In the genomic region with DNA sequence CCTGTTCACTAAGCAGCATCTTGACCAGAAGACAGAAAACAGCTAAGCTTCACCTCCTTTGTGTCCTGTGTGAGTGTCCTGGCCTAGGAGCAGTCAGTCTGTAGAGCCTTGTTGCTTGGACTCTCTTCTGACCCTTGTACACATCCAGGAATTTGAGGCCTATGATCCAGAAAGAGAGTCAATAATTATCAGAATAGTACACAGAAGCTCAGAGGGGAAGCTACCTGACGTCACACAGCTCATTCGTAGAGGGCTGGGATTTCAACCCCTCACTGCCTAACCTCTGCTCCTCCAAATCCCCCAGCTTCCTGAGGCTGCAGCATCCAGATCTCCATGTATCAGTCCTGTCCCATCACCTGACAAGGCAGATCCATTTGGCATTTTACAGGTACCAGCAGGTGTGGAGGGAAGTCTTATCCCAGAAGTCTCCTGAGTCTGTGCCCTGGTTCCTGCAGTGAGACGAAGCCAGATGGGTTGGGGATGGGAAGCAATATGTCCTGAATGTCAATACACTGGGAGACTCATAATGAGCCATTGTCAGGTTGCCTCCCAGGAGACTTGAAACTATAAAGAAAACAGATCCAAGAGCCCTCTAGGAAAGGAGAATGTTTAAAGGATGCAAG, we compare ENCODE assay signal across 2 cellular contexts.
TF ChIP-seq lines count a peak whose summit lies in the region.

No MANE protein-coding gene starts in this region.

TF ChIP-seq in SK-N-SH, 30 proteins besides CTCF, POLR2A, EP300 and RAD21 (continued from another document):
- TF ChIP-seq, protein P1, sequence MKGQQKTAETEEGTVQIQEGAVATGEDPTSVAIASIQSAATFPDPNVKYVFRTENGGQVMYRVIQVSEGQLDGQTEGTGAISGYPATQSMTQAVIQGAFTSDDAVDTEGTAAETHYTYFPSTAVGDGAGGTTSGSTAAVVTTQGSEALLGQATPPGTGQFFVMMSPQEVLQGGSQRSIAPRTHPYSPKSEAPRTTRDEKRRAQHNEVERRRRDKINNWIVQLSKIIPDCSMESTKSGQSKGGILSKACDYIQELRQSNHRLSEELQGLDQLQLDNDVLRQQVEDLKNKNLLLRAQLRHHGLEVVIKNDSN (IDR thresholded peaks at IDR 0.05; ENCODE audit: borderline replicate concordance, low read depth), result no peak
- TF ChIP-seq, protein P2, sequence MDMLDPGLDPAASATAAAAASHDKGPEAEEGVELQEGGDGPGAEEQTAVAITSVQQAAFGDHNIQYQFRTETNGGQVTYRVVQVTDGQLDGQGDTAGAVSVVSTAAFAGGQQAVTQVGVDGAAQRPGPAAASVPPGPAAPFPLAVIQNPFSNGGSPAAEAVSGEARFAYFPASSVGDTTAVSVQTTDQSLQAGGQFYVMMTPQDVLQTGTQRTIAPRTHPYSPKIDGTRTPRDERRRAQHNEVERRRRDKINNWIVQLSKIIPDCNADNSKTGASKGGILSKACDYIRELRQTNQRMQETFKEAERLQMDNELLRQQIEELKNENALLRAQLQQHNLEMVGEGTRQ (IDR thresholded peaks at IDR 0.05; ENCODE audit: borderline replicate concordance, low read depth, low read length), result no peak
- TF ChIP-seq, protein P3, sequence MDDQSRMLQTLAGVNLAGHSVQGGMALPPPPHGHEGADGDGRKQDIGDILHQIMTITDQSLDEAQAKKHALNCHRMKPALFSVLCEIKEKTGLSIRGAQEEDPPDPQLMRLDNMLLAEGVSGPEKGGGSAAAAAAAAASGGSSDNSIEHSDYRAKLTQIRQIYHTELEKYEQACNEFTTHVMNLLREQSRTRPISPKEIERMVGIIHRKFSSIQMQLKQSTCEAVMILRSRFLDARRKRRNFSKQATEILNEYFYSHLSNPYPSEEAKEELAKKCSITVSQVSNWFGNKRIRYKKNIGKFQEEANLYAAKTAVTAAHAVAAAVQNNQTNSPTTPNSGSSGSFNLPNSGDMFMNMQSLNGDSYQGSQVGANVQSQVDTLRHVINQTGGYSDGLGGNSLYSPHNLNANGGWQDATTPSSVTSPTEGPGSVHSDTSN (IDR thresholded peaks at IDR 0.05), result no peak
- TF ChIP-seq ELF1 (IDR thresholded peaks at IDR 0.05) (no peak), POLR2AphosphoS5 (IDR thresholded peaks at IDR 0.05; ENCODE audit: low read depth, low read length) (no peak), NFIC (IDR thresholded peaks at IDR 0.05; ENCODE audit: borderline replicate concordance) (no peak), RXRA (IDR thresholded peaks at IDR 0.05; ENCODE audit: borderline replicate concordance, low read depth) (no peak), MEF2A (IDR thresholded peaks at IDR 0.05; ENCODE audit: borderline replicate concordance, low read depth) (no peak), NRF1 (IDR thresholded peaks at IDR 0.05; ENCODE audit: low read depth, low read length) (no peak), RCOR1 (IDR thresholded peaks at IDR 0.05; ENCODE audit: low read length) (no peak)
- TF ChIP-seq, protein P4, sequence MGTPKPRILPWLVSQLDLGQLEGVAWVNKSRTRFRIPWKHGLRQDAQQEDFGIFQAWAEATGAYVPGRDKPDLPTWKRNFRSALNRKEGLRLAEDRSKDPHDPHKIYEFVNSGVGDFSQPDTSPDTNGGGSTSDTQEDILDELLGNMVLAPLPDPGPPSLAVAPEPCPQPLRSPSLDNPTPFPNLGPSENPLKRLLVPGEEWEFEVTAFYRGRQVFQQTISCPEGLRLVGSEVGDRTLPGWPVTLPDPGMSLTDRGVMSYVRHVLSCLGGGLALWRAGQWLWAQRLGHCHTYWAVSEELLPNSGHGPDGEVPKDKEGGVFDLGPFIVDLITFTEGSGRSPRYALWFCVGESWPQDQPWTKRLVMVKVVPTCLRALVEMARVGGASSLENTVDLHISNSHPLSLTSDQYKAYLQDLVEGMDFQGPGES (IDR thresholded peaks at IDR 0.05; ENCODE audit: low read depth, low read length), result no peak
- TF ChIP-seq, protein P5, sequence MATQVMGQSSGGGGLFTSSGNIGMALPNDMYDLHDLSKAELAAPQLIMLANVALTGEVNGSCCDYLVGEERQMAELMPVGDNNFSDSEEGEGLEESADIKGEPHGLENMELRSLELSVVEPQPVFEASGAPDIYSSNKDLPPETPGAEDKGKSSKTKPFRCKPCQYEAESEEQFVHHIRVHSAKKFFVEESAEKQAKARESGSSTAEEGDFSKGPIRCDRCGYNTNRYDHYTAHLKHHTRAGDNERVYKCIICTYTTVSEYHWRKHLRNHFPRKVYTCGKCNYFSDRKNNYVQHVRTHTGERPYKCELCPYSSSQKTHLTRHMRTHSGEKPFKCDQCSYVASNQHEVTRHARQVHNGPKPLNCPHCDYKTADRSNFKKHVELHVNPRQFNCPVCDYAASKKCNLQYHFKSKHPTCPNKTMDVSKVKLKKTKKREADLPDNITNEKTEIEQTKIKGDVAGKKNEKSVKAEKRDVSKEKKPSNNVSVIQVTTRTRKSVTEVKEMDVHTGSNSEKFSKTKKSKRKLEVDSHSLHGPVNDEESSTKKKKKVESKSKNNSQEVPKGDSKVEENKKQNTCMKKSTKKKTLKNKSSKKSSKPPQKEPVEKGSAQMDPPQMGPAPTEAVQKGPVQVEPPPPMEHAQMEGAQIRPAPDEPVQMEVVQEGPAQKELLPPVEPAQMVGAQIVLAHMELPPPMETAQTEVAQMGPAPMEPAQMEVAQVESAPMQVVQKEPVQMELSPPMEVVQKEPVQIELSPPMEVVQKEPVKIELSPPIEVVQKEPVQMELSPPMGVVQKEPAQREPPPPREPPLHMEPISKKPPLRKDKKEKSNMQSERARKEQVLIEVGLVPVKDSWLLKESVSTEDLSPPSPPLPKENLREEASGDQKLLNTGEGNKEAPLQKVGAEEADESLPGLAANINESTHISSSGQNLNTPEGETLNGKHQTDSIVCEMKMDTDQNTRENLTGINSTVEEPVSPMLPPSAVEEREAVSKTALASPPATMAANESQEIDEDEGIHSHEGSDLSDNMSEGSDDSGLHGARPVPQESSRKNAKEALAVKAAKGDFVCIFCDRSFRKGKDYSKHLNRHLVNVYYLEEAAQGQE (IDR thresholded peaks at IDR 0.05; ENCODE audit: low read depth, low read length), result no peak
TF ChIP-seq in SK-N-SH: peak in this region for 0.

TF ChIP-seq in SK-N-SH treated with all-trans-retinoic acid at 6 μM for 48 hours, 23 proteins besides CTCF, POLR2A, EP300 and RAD21 (continued from another document):
- TF ChIP-seq, protein P6, sequence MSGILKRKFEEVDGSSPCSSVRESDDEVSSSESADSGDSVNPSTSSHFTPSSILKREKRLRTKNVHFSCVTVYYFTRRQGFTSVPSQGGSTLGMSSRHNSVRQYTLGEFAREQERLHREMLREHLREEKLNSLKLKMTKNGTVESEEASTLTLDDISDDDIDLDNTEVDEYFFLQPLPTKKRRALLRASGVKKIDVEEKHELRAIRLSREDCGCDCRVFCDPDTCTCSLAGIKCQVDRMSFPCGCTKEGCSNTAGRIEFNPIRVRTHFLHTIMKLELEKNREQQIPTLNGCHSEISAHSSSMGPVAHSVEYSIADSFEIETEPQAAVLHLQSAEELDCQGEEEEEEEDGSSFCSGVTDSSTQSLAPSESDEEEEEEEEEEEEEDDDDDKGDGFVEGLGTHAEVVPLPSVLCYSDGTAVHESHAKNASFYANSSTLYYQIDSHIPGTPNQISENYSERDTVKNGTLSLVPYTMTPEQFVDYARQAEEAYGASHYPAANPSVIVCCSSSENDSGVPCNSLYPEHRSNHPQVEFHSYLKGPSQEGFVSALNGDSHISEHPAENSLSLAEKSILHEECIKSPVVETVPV (CRISPR knock-in tag; IDR thresholded peaks at IDR 0.05), result no peak
- TF ChIP-seq RARB (CRISPR knock-in tag; IDR thresholded peaks at IDR 0.05) (no peak), GLIS3 (CRISPR knock-in tag; IDR thresholded peaks at IDR 0.05) (no peak), BACH2 (CRISPR knock-in tag; IDR thresholded peaks at IDR 0.05; ENCODE audit: borderline replicate concordance) (no peak), ZC3H10 (CRISPR knock-in tag; IDR thresholded peaks at IDR 0.05) (no peak), ZNF565 (CRISPR knock-in tag; conservative IDR thresholded peaks at IDR 0.05; ENCODE audit: low read depth) (no peak), SNAI2 (CRISPR knock-in tag; IDR thresholded peaks at IDR 0.05) (no peak), ZFP30 (CRISPR knock-in tag; IDR thresholded peaks at IDR 0.05) (no peak)
- TF ChIP-seq, protein P7, sequence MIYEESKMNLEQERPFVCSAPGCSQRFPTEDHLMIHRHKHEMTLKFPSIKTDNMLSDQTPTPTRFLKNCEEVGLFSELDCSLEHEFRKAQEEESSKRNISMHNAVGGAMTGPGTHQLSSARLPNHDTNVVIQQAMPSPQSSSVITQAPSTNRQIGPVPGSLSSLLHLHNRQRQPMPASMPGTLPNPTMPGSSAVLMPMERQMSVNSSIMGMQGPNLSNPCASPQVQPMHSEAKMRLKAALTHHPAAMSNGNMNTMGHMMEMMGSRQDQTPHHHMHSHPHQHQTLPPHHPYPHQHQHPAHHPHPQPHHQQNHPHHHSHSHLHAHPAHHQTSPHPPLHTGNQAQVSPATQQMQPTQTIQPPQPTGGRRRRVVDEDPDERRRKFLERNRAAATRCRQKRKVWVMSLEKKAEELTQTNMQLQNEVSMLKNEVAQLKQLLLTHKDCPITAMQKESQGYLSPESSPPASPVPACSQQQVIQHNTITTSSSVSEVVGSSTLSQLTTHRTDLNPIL (CRISPR knock-in tag; IDR thresholded peaks at IDR 0.05; ENCODE audit: low read depth), result no peak
- TF ChIP-seq, protein P8, sequence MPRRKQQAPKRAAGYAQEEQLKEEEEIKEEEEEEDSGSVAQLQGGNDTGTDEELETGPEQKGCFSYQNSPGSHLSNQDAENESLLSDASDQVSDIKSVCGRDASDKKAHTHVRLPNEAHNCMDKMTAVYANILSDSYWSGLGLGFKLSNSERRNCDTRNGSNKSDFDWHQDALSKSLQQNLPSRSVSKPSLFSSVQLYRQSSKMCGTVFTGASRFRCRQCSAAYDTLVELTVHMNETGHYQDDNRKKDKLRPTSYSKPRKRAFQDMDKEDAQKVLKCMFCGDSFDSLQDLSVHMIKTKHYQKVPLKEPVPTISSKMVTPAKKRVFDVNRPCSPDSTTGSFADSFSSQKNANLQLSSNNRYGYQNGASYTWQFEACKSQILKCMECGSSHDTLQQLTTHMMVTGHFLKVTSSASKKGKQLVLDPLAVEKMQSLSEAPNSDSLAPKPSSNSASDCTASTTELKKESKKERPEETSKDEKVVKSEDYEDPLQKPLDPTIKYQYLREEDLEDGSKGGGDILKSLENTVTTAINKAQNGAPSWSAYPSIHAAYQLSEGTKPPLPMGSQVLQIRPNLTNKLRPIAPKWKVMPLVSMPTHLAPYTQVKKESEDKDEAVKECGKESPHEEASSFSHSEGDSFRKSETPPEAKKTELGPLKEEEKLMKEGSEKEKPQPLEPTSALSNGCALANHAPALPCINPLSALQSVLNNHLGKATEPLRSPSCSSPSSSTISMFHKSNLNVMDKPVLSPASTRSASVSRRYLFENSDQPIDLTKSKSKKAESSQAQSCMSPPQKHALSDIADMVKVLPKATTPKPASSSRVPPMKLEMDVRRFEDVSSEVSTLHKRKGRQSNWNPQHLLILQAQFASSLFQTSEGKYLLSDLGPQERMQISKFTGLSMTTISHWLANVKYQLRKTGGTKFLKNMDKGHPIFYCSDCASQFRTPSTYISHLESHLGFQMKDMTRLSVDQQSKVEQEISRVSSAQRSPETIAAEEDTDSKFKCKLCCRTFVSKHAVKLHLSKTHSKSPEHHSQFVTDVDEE (CRISPR knock-in tag; IDR thresholded peaks at IDR 0.05), result no peak
- TF ChIP-seq, protein P9, sequence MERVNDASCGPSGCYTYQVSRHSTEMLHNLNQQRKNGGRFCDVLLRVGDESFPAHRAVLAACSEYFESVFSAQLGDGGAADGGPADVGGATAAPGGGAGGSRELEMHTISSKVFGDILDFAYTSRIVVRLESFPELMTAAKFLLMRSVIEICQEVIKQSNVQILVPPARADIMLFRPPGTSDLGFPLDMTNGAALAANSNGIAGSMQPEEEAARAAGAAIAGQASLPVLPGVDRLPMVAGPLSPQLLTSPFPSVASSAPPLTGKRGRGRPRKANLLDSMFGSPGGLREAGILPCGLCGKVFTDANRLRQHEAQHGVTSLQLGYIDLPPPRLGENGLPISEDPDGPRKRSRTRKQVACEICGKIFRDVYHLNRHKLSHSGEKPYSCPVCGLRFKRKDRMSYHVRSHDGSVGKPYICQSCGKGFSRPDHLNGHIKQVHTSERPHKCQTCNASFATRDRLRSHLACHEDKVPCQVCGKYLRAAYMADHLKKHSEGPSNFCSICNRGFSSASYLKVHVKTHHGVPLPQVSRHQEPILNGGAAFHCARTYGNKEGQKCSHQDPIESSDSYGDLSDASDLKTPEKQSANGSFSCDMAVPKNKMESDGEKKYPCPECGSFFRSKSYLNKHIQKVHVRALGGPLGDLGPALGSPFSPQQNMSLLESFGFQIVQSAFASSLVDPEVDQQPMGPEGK (CRISPR knock-in tag; IDR thresholded peaks at IDR 0.05; ENCODE audit: borderline replicate concordance), result no peak
